Comparison of ENCODE assay signal across 13 cellular contexts in the genomic region with DNA sequence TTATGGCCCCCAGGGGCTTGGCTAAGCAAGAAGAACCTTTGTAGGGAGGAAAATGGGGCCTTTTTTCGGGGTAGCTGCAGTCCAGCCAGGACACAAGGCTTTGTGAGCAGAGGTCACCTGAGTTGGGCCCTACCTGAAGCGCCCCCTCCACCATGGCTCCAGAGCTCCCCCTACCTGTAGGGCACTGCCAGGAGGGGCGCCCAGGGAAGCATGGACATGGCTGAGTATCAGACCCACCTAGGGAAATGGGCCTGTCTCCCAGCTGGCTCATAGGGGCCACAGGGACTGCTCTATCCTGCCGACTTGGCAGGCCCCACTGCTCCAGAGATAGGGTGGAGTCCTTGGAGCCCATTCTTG. TPM values are rescaled to one million over a fixed set of nuclear protein-coding genes. Genes with fewer than 3 reads are reported as not detected.
A peak's percentile ranks its signal among the peaks of the same experiment; 100 is the strongest.
DNase-seq lines count a peak whose midpoint lies in the region; ATAC-seq and TF ChIP-seq lines count a peak whose summit lies in the region.
"Had no signal": no experiment of that assay in that cellular context is flagged by ENCODE, and none has a peak within 500 bp of the region (broad histone marks: within the 10 kb centered on the region; RNA-seq: fewer than 3 reads in every experiment).

No MANE protein-coding gene starts in this region.

- peak overlapping the region; percentile 13 for H3K4me2 ChIP-seq in parathyroid adenoma (ENCODE audit: low read length)
- H3K4me2 ChIP-seq: smooth muscle cell had no signal

- H3K4me3 ChIP-seq in parathyroid adenoma (ENCODE audit: low read depth, low read length) (peak overlapping the region; percentile 8), vagina (no peak overlapping the region)
- H3K4me3 ChIP-seq: smooth muscle cell had no signal

- no peaks in the 10 kb centered on the region for H3K79me2 ChIP-seq in parathyroid adenoma

- H3K9me3 ChIP-seq in parathyroid adenoma (ENCODE audit: control insufficient read depth, low read length) (no peaks in the 10 kb centered on the region), vagina (no peaks in the 10 kb centered on the region)

- no peak for ATAC-seq in GM21526 (IDR thresholded peaks at IDR 0.05; ENCODE audit: low FRiP score, unreplicated experiment)

- intact Hi-C loops in vagina (cut with DNase I): no loop called here

- DNase-seq in ELF-1 (ENCODE audit: low read depth, low spot score): peak; percentile 36
- DNase-seq in HT-29 (ENCODE audit: low spot score): peak; percentile 68
- no peak for DNase-seq in chondrocyte (ENCODE audit: low spot score)
- DNase-seq in SW480 (ENCODE audit: low spot score): no peak
- no peak for DNase-seq in vagina (ENCODE audit: extremely low spot score in 2 of 2)
- no peak for DNase-seq in NCI-H446 treated with DMSO at 0.1 percent for 48 hours (lab: John Stamatoyannopoulos, UW)
- DNase-seq: activated CD4-positive, CD25-positive, alpha-beta regulatory T cell; effector CD4-positive, alpha-beta T cell; NCI-H1694 had no signal

- no peak overlapping the region for H3K27ac Mint-ChIP-seq in chondrocyte (ENCODE audit: unreplicated experiment)
- H3K27ac Mint-ChIP-seq: activated naive CD4-positive, alpha-beta T cell treated with anti-CD3 and anti-CD28 coated beads, Interleukin-2, amount 50 U/mL, for 24 hours had no signal

- H3K36me3 Mint-ChIP-seq in chondrocyte (ENCODE audit: low read depth): no peaks in the 10 kb centered on the region
- H3K36me3 Mint-ChIP-seq: activated naive CD4-positive, alpha-beta T cell treated with anti-CD3 and anti-CD28 coated beads, Interleukin-2, amount 50 U/mL, for 24 hours had no signal

- H3K27ac ChIP-seq in parathyroid adenoma (peak overlapping the region; percentile 87), vagina (no peak overlapping the region)

- H3K9ac ChIP-seq in parathyroid adenoma: no peak overlapping the region

- no peak for TF ChIP-seq POLR2A in vagina (IDR thresholded peaks at IDR 0.05)

- H3K4me1 ChIP-seq in parathyroid adenoma (peaks cover 12% of the 10 kb centered on the region), vagina (peaks cover under 1% of the 10 kb centered on the region)

- H3K27me3 ChIP-seq in parathyroid adenoma (ENCODE audit: control insufficient read depth, insufficient read depth, low read length) (no peaks in the 10 kb centered on the region), vagina (no peaks in the 10 kb centered on the region)

- peak overlapping the region; percentile 86 for H2AFZ ChIP-seq in parathyroid adenoma

- H3K36me3 ChIP-seq in parathyroid adenoma (ENCODE audit: control insufficient read depth, insufficient read depth, low read length): no peaks in the 10 kb centered on the region
- no peaks in the 10 kb centered on the region for H3K36me3 ChIP-seq in vagina

- H3K9me3 Mint-ChIP-seq in chondrocyte (ENCODE audit: low read depth): no peaks in the 10 kb centered on the region
- H3K9me3 Mint-ChIP-seq: activated naive CD4-positive, alpha-beta T cell treated with anti-CD3 and anti-CD28 coated beads, Interleukin-2, amount 50 U/mL, for 24 hours had no signal

- no peak overlapping the region for H3K4me3 Mint-ChIP-seq in chondrocyte (ENCODE audit: unreplicated experiment)
- H3K4me3 Mint-ChIP-seq: activated naive CD4-positive, alpha-beta T cell treated with anti-CD3 and anti-CD28 coated beads, Interleukin-2, amount 50 U/mL, for 24 hours had no signal

- peak; percentile 24 for TF ChIP-seq CTCF in chondrocyte (IDR thresholded peaks at IDR 0.05)
- peak; percentile 56 for TF ChIP-seq CTCF in parathyroid adenoma (IDR thresholded peaks at IDR 0.05)
- TF ChIP-seq CTCF in vagina (IDR thresholded peaks at IDR 0.05): no peak

- no peaks in the 10 kb centered on the region for H3K4me1 Mint-ChIP-seq in chondrocyte (ENCODE audit: low read depth)
- H3K4me1 Mint-ChIP-seq: activated naive CD4-positive, alpha-beta T cell treated with anti-CD3 and anti-CD28 coated beads, Interleukin-2, amount 50 U/mL, for 24 hours had no signal

- peaks cover 18% of the 10 kb centered on the region for H3K27me3 Mint-ChIP-seq in chondrocyte (ENCODE audit: low read depth)

RNA-seq across cellular contexts. Expression of gene CEBPA, which starts 9.0 kb away (rescaled TPM):
- 16.9 and 21.3 TPM in 2 replicates for total RNA-seq in HT-29 (2014; rRNA removed; shearing (Covaris generic))
- total RNA-seq in chondrocyte: 0.56 to 2.2 TPM (median 1.7 TPM) in 3 replicates
- total RNA-seq in vagina: 38.3 TPM

Comparison
In these comparisons a context has a peak if more than half of its experiments do, and no peak if none do; other contexts are left out.
1. DNase-seq: peak in ELF-1 (single experiment) and HT-29 (single experiment); none in chondrocyte (single experiment), SW480 (single experiment), vagina (0 of 2) and NCI-H446 treated with DMSO at 0.1 percent for 48 hours (single experiment).
2. CTCF ChIP-seq: peak in chondrocyte (single experiment) and parathyroid adenoma (single experiment); none in vagina (0 of 3).